Comparison of ENCODE assay signal across 26 cellular contexts in genomic region chr15:70078578-70079417, GRCh38. TPM values are rescaled to one million over a fixed set of nuclear protein-coding genes. Genes with fewer than 3 reads are reported as not detected.
DNase-seq lines count a peak whose midpoint lies in the region; ATAC-seq and TF ChIP-seq lines count a peak whose summit lies in the region.
"Had no signal": no experiment of that assay in that cellular context is flagged by ENCODE, and none has a peak within 500 bp of the region (broad histone marks: within the 10 kb centered on the region; RNA-seq: fewer than 3 reads in every experiment).

No MANE protein-coding gene starts in this region.

- H3K79me2 ChIP-seq in hepatocyte, result peaks cover 88% of the 10 kb centered on the region
- H3K79me2 ChIP-seq in osteoblast (ENCODE audit: insufficient read depth, low read length), result peaks cover 67% of the 10 kb centered on the region
- H3K79me2 ChIP-seq: parathyroid adenoma had no signal

- POLR2A ChIA-PET in activated CD4-positive, alpha-beta T cell treated with anti-CD3 and anti-CD28 coated beads, Interleukin-2, amount 10 ng/mL, durations not matched to agents 7 days and 5 days (lab: Charles Lee), result no interaction called here
- POLR2A ChIA-PET in activated CD4-positive, alpha-beta T cell treated with anti-CD3 and anti-CD28 coated beads for 36 hours (lab: Charles Lee), result no interaction called here

- H3K4me1 Mint-ChIP-seq in activated T-cell treated with anti-CD3 and anti-CD28 coated beads, Interleukin-2, amount 50 U/mL, for 24 hours (ENCODE audit: low read depth), result peaks cover 62% of the 10 kb centered on the region
- peaks cover 25% of the 10 kb centered on the region for H3K4me1 Mint-ChIP-seq in activated T-cell treated with anti-CD3 and anti-CD28 coated beads, Interleukin-2, amount 50 U/mL, for 72 hours (ENCODE audit: low read depth)
- H3K4me1 Mint-ChIP-seq in activated CD4-positive, alpha-beta T cell treated with anti-CD3 and anti-CD28 coated beads, Interleukin-2, amount 10 ng/mL, durations not matched to agents 7 days and 5 days, result peaks cover 23% of the 10 kb centered on the region
- peaks cover 25% of the 10 kb centered on the region for H3K4me1 Mint-ChIP-seq in activated CD4-positive, alpha-beta T cell treated with anti-CD3 and anti-CD28 coated beads for 36 hours

- H3K27ac Mint-ChIP-seq in activated T-cell treated with anti-CD3 and anti-CD28 coated beads, Interleukin-2, amount 50 U/mL, for 24 hours, result peak overlapping the region; percentile 37
- no peak overlapping the region for H3K27ac Mint-ChIP-seq in activated T-cell treated with anti-CD3 and anti-CD28 coated beads, Interleukin-2, amount 50 U/mL, for 72 hours
- H3K27ac Mint-ChIP-seq in activated CD4-positive, alpha-beta T cell treated with anti-CD3 and anti-CD28 coated beads, Interleukin-2, amount 10 ng/mL, durations not matched to agents 7 days and 5 days, result no peak overlapping the region
- no peak overlapping the region for H3K27ac Mint-ChIP-seq in activated CD4-positive, alpha-beta T cell treated with anti-CD3 and anti-CD28 coated beads for 36 hours
- H3K27ac Mint-ChIP-seq: stimulated activated naive CD8-positive, alpha-beta T cell treated with anti-CD3 and anti-CD28 coated beads, Interleukin-15, Interleukin-2, amounts not matched to agents 100 ng/mL and 50 ng/mL, for 24 hours; T-cell had no signal

- CTCF ChIA-PET in activated CD4-positive, alpha-beta T cell treated with anti-CD3 and anti-CD28 coated beads, Interleukin-2, amount 10 ng/mL, durations not matched to agents 7 days and 5 days (lab: Charles Lee), result interaction anchor here (1.8 kb wide), 1 partner anchor 11 kb away, joined by 7 read pairs; no protein-coding TSS in a partner anchor
- CTCF ChIA-PET in activated CD4-positive, alpha-beta T cell treated with anti-CD3 and anti-CD28 coated beads for 36 hours (lab: Charles Lee), result interaction anchor here (0.9 kb wide), 1 partner anchor 17 kb away, joined by 3 read pairs; no protein-coding TSS in a partner anchor

- H3K27ac ChIP-seq in hepatocyte (peak overlapping the region; percentile 96), osteoblast (ENCODE audit: low read depth, low read length) (no peak overlapping the region), tibial artery (no peak overlapping the region)
- H3K27ac ChIP-seq: parathyroid adenoma, upper lobe of left lung had no signal

- no peak for DNase-seq in activated T-cell treated with anti-CD3 and anti-CD28 coated beads, Interleukin-2, amount 50 U/mL, for 24 hours
- DNase-seq in activated T-cell treated with anti-CD3 and anti-CD28 coated beads, Interleukin-2, amount 50 U/mL, for 72 hours, result no peak
- DNase-seq in hepatocyte (ENCODE audit: low spot score) (peak; percentile 82), osteoblast (ENCODE audit: insufficient read length, low spot score, missing footprints) (peak; percentile 39), tibial artery (no peak)
- no peak for DNase-seq in activated CD4-positive, alpha-beta T cell treated with anti-CD3 and anti-CD28 coated beads, Interleukin-2, amount 10 ng/mL, durations not matched to agents 7 days and 5 days
- DNase-seq in activated CD4-positive, alpha-beta T cell treated with anti-CD3 and anti-CD28 coated beads for 36 hours, result no peak
- DNase-seq: 8988T; activated CD4-positive, alpha-beta T cell treated with anti-CD3 and anti-CD28 coated beads, Interleukin-2, amount 50 U/mL, for 1 hour; activated CD8-positive, alpha-beta memory T cell treated with anti-CD3 and anti-CD28 coated beads, Interleukin-2, amount 50 U/mL, for 48 hours; activated effector memory CD4-positive, alpha-beta T cell treated with anti-CD3 and anti-CD28 coated beads, Interleukin-2, amount 50 U/mL, for 16 hours; AML-193; dorsolateral prefrontal cortex; foreskin fibroblast; islet precursor cell; mammary epithelial cell; MG63; naive B cell; NCI-H1436 treated with DMSO at 0.1 percent for 48 hours; NCI-H774; SIG-M5; T-cell; upper lobe of left lung had no signal

- WGBS in hepatocyte (ENCODE audit: low lambda C conversion rate, missing lambda C conversion rate), result 52% methylated on average over 13 of the region's 13 CpGs

- H3K4me1 ChIP-seq in hepatocyte (ENCODE audit: insufficient read depth) (peaks cover 27% of the 10 kb centered on the region), osteoblast (ENCODE audit: insufficient read depth, low read length) (peaks cover 8% of the 10 kb centered on the region), tibial artery (peaks cover 0 to 30% (median 26%) of the 10 kb centered on the region in 4 donors)
- H3K4me1 ChIP-seq: parathyroid adenoma had no signal

- TF ChIP-seq CTCF in hepatocyte (IDR thresholded peaks at IDR 0.05; ENCODE audit: poor library complexity) (no peak), osteoblast (IDR thresholded peaks at IDR 0.05; ENCODE audit: extremely low read depth, low read depth, low read length) (no peak), tibial artery (IDR thresholded peaks at IDR 0.05) (no peak)

- H3K27me3 Mint-ChIP-seq in activated T-cell treated with anti-CD3 and anti-CD28 coated beads, Interleukin-2, amount 50 U/mL, for 24 hours, result no peaks in the 10 kb centered on the region
- H3K27me3 Mint-ChIP-seq in activated T-cell treated with anti-CD3 and anti-CD28 coated beads, Interleukin-2, amount 50 U/mL, for 72 hours (ENCODE audit: low read depth), result no peaks in the 10 kb centered on the region
- no peaks in the 10 kb centered on the region for H3K27me3 Mint-ChIP-seq in activated CD4-positive, alpha-beta T cell treated with anti-CD3 and anti-CD28 coated beads, Interleukin-2, amount 10 ng/mL, durations not matched to agents 7 days and 5 days
- H3K27me3 Mint-ChIP-seq in activated CD4-positive, alpha-beta T cell treated with anti-CD3 and anti-CD28 coated beads for 36 hours, result no peaks in the 10 kb centered on the region
- H3K27me3 Mint-ChIP-seq: naive B cell; stimulated activated naive CD8-positive, alpha-beta T cell treated with anti-CD3 and anti-CD28 coated beads, Interleukin-15, Interleukin-2, amounts not matched to agents 100 ng/mL and 50 ng/mL, for 24 hours; T-cell had no signal

- intact Hi-C loops in activated CD4-positive, alpha-beta T cell treated with anti-CD3 and anti-CD28 coated beads for 36 hours (cut with DNase I, micrococcal nuclease), result no loop called here
- intact Hi-C loops in tibial artery (cut with DNase I; ENCODE audit: low total_unique reads), result no loop called here

- H3K9me2 ChIP-seq in hepatocyte (replicated peaks; ENCODE audit: insufficient read depth), result no peaks in the 10 kb centered on the region

- H3K36me3 Mint-ChIP-seq in activated T-cell treated with anti-CD3 and anti-CD28 coated beads, Interleukin-2, amount 50 U/mL, for 24 hours (ENCODE audit: low read depth), result peaks cover 96% of the 10 kb centered on the region
- peaks cover 6 to 25% of the 10 kb centered on the region in 2 donors for H3K36me3 Mint-ChIP-seq in activated T-cell treated with anti-CD3 and anti-CD28 coated beads, Interleukin-2, amount 50 U/mL, for 72 hours (ENCODE audit: insufficient read depth in 2 of 2)
- H3K36me3 Mint-ChIP-seq in activated CD4-positive, alpha-beta T cell treated with anti-CD3 and anti-CD28 coated beads, Interleukin-2, amount 10 ng/mL, durations not matched to agents 7 days and 5 days (ENCODE audit: low read depth), result peaks cover 73% of the 10 kb centered on the region
- H3K36me3 Mint-ChIP-seq in activated CD4-positive, alpha-beta T cell treated with anti-CD3 and anti-CD28 coated beads for 36 hours (ENCODE audit: low read depth), result peaks cover 64% of the 10 kb centered on the region

- no peak for ATAC-seq in activated T-cell treated with anti-CD3 and anti-CD28 coated beads, Interleukin-2, amount 50 U/mL, for 72 hours (replicated peaks in 1 of 2)
- ATAC-seq in activated CD4-positive, alpha-beta T cell treated with anti-CD3 and anti-CD28 coated beads for 36 hours, result no peak
- no peak for ATAC-seq in GM21526 (IDR thresholded peaks at IDR 0.05; ENCODE audit: low FRiP score, unreplicated experiment)
- ATAC-seq: T-cell had no signal

- no peak overlapping the region for H3K4me3 ChIP-seq in hepatocyte
- no peak overlapping the region for H3K4me3 ChIP-seq in osteoblast (ENCODE audit: insufficient read depth, low read length)
- no peak overlapping the region for H3K4me3 ChIP-seq in tibial artery
- H3K4me3 ChIP-seq: dorsolateral prefrontal cortex, MG63, upper lobe of left lung had no signal

- H3K9me3 Mint-ChIP-seq in activated T-cell treated with anti-CD3 and anti-CD28 coated beads, Interleukin-2, amount 50 U/mL, for 24 hours, result no peaks in the 10 kb centered on the region
- no peaks in the 10 kb centered on the region for H3K9me3 Mint-ChIP-seq in activated T-cell treated with anti-CD3 and anti-CD28 coated beads, Interleukin-2, amount 50 U/mL, for 72 hours
- H3K9me3 Mint-ChIP-seq in activated CD4-positive, alpha-beta T cell treated with anti-CD3 and anti-CD28 coated beads, Interleukin-2, amount 10 ng/mL, durations not matched to agents 7 days and 5 days, result no peaks in the 10 kb centered on the region
- no peaks in the 10 kb centered on the region for H3K9me3 Mint-ChIP-seq in activated CD4-positive, alpha-beta T cell treated with anti-CD3 and anti-CD28 coated beads for 36 hours (ENCODE audit: low read depth)
- H3K9me3 Mint-ChIP-seq: naive B cell; stimulated activated naive CD8-positive, alpha-beta T cell treated with anti-CD3 and anti-CD28 coated beads, Interleukin-15, Interleukin-2, amounts not matched to agents 100 ng/mL and 50 ng/mL, for 24 hours; T-cell had no signal

- H2AFZ ChIP-seq in hepatocyte (no peak overlapping the region), osteoblast (ENCODE audit: low read length) (no peak overlapping the region)
- H2AFZ ChIP-seq: parathyroid adenoma had no signal

- no peak overlapping the region for H3K4me3 Mint-ChIP-seq in activated T-cell treated with anti-CD3 and anti-CD28 coated beads, Interleukin-2, amount 50 U/mL, for 24 hours
- H3K4me3 Mint-ChIP-seq in activated T-cell treated with anti-CD3 and anti-CD28 coated beads, Interleukin-2, amount 50 U/mL, for 72 hours, result no peak overlapping the region
- H3K4me3 Mint-ChIP-seq in activated CD4-positive, alpha-beta T cell treated with anti-CD3 and anti-CD28 coated beads, Interleukin-2, amount 10 ng/mL, durations not matched to agents 7 days and 5 days, result no peak overlapping the region
- H3K4me3 Mint-ChIP-seq in activated CD4-positive, alpha-beta T cell treated with anti-CD3 and anti-CD28 coated beads for 36 hours, result no peak overlapping the region
- H3K4me3 Mint-ChIP-seq: naive B cell; stimulated activated naive CD8-positive, alpha-beta T cell treated with anti-CD3 and anti-CD28 coated beads, Interleukin-15, Interleukin-2, amounts not matched to agents 100 ng/mL and 50 ng/mL, for 24 hours; T-cell had no signal

- H4K20me1 ChIP-seq in hepatocyte (ENCODE audit: insufficient read depth, poor library complexity, severe bottlenecking) (peaks cover 50% of the 10 kb centered on the region), osteoblast (ENCODE audit: insufficient read depth, low read length) (peaks cover 91% of the 10 kb centered on the region)

- H3K9me3 ChIP-seq in hepatocyte (ENCODE audit: low read depth) (no peaks in the 10 kb centered on the region), osteoblast (ENCODE audit: low read depth, low read length) (no peaks in the 10 kb centered on the region), tibial artery (no peaks in the 10 kb centered on the region)
- H3K9me3 ChIP-seq: MG63, upper lobe of left lung had no signal

- H3K36me3 ChIP-seq in hepatocyte (replicated peaks; ENCODE audit: insufficient read depth, low read depth) (no peaks in the 10 kb centered on the region), osteoblast (ENCODE audit: insufficient read depth, low read length) (peaks cover 80% of the 10 kb centered on the region), tibial artery (peaks cover 27 to 61% (median 45%) of the 10 kb centered on the region in 3 donors)

- peak overlapping the region; percentile 70 for H3K4me2 ChIP-seq in hepatocyte
- no peak overlapping the region for H3K4me2 ChIP-seq in osteoblast (ENCODE audit: insufficient read depth, low read length)

- no peaks in the 10 kb centered on the region for H3K27me3 ChIP-seq in hepatocyte
- no peaks in the 10 kb centered on the region for H3K27me3 ChIP-seq in osteoblast (ENCODE audit: insufficient read depth, low read length)
- H3K27me3 ChIP-seq in tibial artery, result no peaks in the 10 kb centered on the region
- H3K27me3 ChIP-seq: dorsolateral prefrontal cortex, MG63, upper lobe of left lung had no signal

RNA-seq across cellular contexts. Expression of gene TLE3, which starts 18.9 kb away (rescaled TPM):
- total RNA-seq in activated T-cell treated with anti-CD3 and anti-CD28 coated beads, Interleukin-2, amount 50 U/mL, for 72 hours, result 100 to 1,000 TPM in 1 of 2 donors, 10 to 100 TPM in 1; 84.6 to 112 TPM
- total RNA-seq in hepatocyte (18.0 and 45.9 TPM in 2 replicates), osteoblast (21.5 and 29.7 TPM in 2 replicates)
- polyA plus RNA-seq in hepatocyte, result 21.2 and 32.8 TPM in 2 replicates
- total RNA-seq in activated CD4-positive, alpha-beta T cell treated with anti-CD3 and anti-CD28 coated beads, Interleukin-2, amount 10 ng/mL, durations not matched to agents 7 days and 5 days, result 10 to 100 TPM; 66.6 to 82.3 TPM
- 10 to 100 TPM; 89.2 to 97.6 TPM for total RNA-seq in activated CD4-positive, alpha-beta T cell treated with anti-CD3 and anti-CD28 coated beads for 36 hours

Comparison
In these comparisons a context has a peak if more than half of its experiments do, and no peak if none do; other contexts are left out.
1. DNase-seq: peak in hepatocyte (single experiment) and osteoblast (single experiment); none in activated T-cell treated with anti-CD3 and anti-CD28 coated beads, Interleukin-2, amount 50 U/mL, for 24 hours (single experiment), activated T-cell treated with anti-CD3 and anti-CD28 coated beads, Interleukin-2, amount 50 U/mL, for 72 hours (0 of 2), activated CD4-positive, alpha-beta T cell treated with anti-CD3 and anti-CD28 coated beads, Interleukin-2, amount 10 ng/mL, durations not matched to agents 7 days and 5 days (single experiment), activated CD4-positive, alpha-beta T cell treated with anti-CD3 and anti-CD28 coated beads for 36 hours (single experiment) and tibial artery (0 of 2).